In genomic region chr6:124963416-124964083, GRCh38 we compare ENCODE assay signal across 1 cellular context.
TF ChIP-seq lines count a peak whose summit lies in the region.

No MANE protein-coding gene starts in this region.

TF ChIP-seq in K562, 482 proteins besides CTCF, POLR2A, EP300 and RAD21 (continued from another document and continues in another):
- no peak for TF ChIP-seq ZBTB40 (IDR thresholded peaks at IDR 0.05)
- TF ChIP-seq ZBTB40 (CRISPR knock-in tag; IDR thresholded peaks at IDR 0.05): no peak
- no peak for TF ChIP-seq NFE2L1 (tag; IDR thresholded peaks at IDR 0.05; ENCODE audit: borderline replicate concordance, low read depth)
- TF ChIP-seq CREB3 (tag; conservative IDR thresholded peaks at IDR 0.05; ENCODE audit: low read depth): no peak
- peak in 1 of 2 experiments; percentile 21; a peak in 1 of 4 replicates for TF ChIP-seq UBTF (IDR thresholded peaks at IDR 0.05; ENCODE audit: borderline replicate concordance in 1 of 2, low read depth in 2 of 2, low read length in 2 of 2)
- peak in 1 of 2 experiments; percentile 13; a peak in 1 of 4 replicates for TF ChIP-seq SIN3A (IDR thresholded peaks at IDR 0.05; ENCODE audit: borderline replicate concordance in 2 of 2, control insufficient read depth in 1 of 2, low read depth in 2 of 2, low read length in 2 of 2)
- TF ChIP-seq ZNF316 (IDR thresholded peaks at IDR 0.05): no peak
- no peak for TF ChIP-seq ESRRA (IDR thresholded peaks at IDR 0.05; ENCODE audit: borderline replicate concordance, low read depth)
- TF ChIP-seq SAP30 (IDR thresholded peaks at IDR 0.05; ENCODE audit: borderline replicate concordance, insufficient read depth, low read depth, low read length, poor library complexity, severe bottlenecking): no peak
- TF ChIP-seq ILK (tag; IDR thresholded peaks at IDR 0.05; ENCODE audit: borderline replicate concordance, low read depth): no peak
- no peak for TF ChIP-seq ZC3H4 (CRISPR knock-in tag; IDR thresholded peaks at IDR 0.05; ENCODE audit: borderline replicate concordance)
- TF ChIP-seq ZZZ3 (IDR thresholded peaks at IDR 0.05): no peak
- TF ChIP-seq SRSF3 (IDR thresholded peaks at IDR 0.05; ENCODE audit: insufficient read depth, low read length): 0 out of 2 replicates have a peak, but pooled peaks have one; percentile 3
- TF ChIP-seq E2F1 (CRISPR knock-in tag; IDR thresholded peaks at IDR 0.05): no peak
- TF ChIP-seq ZNF24 (IDR thresholded peaks at IDR 0.05): no peak
- no peak for TF ChIP-seq ZNF584 (CRISPR knock-in tag; IDR thresholded peaks at IDR 0.05; ENCODE audit: low read depth)
- no peak for TF ChIP-seq ZNF23 (CRISPR knock-in tag; IDR thresholded peaks at IDR 0.05)
- TF ChIP-seq SPI1 (IDR thresholded peaks at IDR 0.05; ENCODE audit: borderline replicate concordance, low read depth, low read length): no peak
- no peak for TF ChIP-seq ZNF124 (CRISPR knock-in tag; IDR thresholded peaks at IDR 0.05)
- TF ChIP-seq ELK3 (CRISPR knock-in tag; IDR thresholded peaks at IDR 0.05): no peak
- no peak for TF ChIP-seq KDM5B (IDR thresholded peaks at IDR 0.05; ENCODE audit: insufficient replicate concordance, low read depth, low read length)
- TF ChIP-seq FOXO4 (CRISPR knock-in tag; IDR thresholded peaks at IDR 0.05): no peak
- TF ChIP-seq ZNF311 (CRISPR knock-in tag; IDR thresholded peaks at IDR 0.05): no peak
- TF ChIP-seq SLC30A9 (CRISPR knock-in tag; IDR thresholded peaks at IDR 0.05): no peak
- no peak for TF ChIP-seq ZNF695 (CRISPR knock-in tag; IDR thresholded peaks at IDR 0.05)
- TF ChIP-seq RNF219 (CRISPR knock-in tag; IDR thresholded peaks at IDR 0.05): no peak
- no peak for TF ChIP-seq ZNF253 (CRISPR knock-in tag; conservative IDR thresholded peaks at IDR 0.05)
- no peak for TF ChIP-seq ZBED1 (IDR thresholded peaks at IDR 0.05)
- TF ChIP-seq CBFB (CRISPR knock-in tag; IDR thresholded peaks at IDR 0.05): no peak
- no peak for TF ChIP-seq ARID3B (CRISPR knock-in tag; IDR thresholded peaks at IDR 0.05; ENCODE audit: borderline replicate concordance)
- peak; percentile 55; the same call in 1 of the 2 replicates for TF ChIP-seq KAT7 (CRISPR knock-in tag; IDR thresholded peaks at IDR 0.05; ENCODE audit: borderline replicate concordance)
- no peak for TF ChIP-seq CTBP1 (IDR thresholded peaks at IDR 0.05; ENCODE audit: borderline replicate concordance)
- no peak for TF ChIP-seq SETDB1 (IDR thresholded peaks at IDR 0.05; ENCODE audit: low read length)
- TF ChIP-seq EZH2 (IDR thresholded peaks at IDR 0.05; ENCODE audit: borderline replicate concordance, low read depth, low read length): no peak
- TF ChIP-seq TAF1 (IDR thresholded peaks at IDR 0.05; ENCODE audit: control insufficient read depth, extremely low read depth, insufficient read depth, low read length, severe bottlenecking): peak; percentile 4
- TF ChIP-seq KAT8 (IDR thresholded peaks at IDR 0.05; ENCODE audit: low read depth): no peak
- TF ChIP-seq TCFL5 (CRISPR knock-in tag; conservative IDR thresholded peaks at IDR 0.05): no peak
- no peak for TF ChIP-seq MNT (conservative IDR thresholded peaks at IDR 0.05)
- TF ChIP-seq CCAR2 (IDR thresholded peaks at IDR 0.05; ENCODE audit: low read depth, low read length): no peak
- TF ChIP-seq NFE2 (IDR thresholded peaks at IDR 0.05; ENCODE audit: low read depth): no peak
- no peak for TF ChIP-seq ETV1 (tag; conservative IDR thresholded peaks at IDR 0.05; ENCODE audit: low read depth)
